ENCODE assay signal across 13 cellular contexts in genomic region chrX:55924574-55924973, GRCh38.
DNase-seq lines count a peak whose midpoint lies in the region; ATAC-seq, FAIRE-seq and TF ChIP-seq lines count a peak whose summit lies in the region.
"Had no signal": no experiment of that assay in that cellular context is flagged by ENCODE, and none has a peak within 500 bp of the region (broad histone marks: within the 10 kb centered on the region; RNA-seq: fewer than 3 reads in every experiment).

No MANE protein-coding gene starts in this region.

- H2AK5ac ChIP-seq in H9 (ENCODE audit: insufficient read length, low read length) (no peak overlapping the region), neuronal stem cell (ENCODE audit: low read depth, low read length) (no peak overlapping the region)

- WGBS in H9 (ENCODE audit: extremely low coverage, insufficient read length, low lambda C conversion rate), result no CpG with 5 or more reads among the region's 6 CpGs
- no CpG with 5 or more reads among the region's 6 CpGs for WGBS in neuronal stem cell (ENCODE audit: extremely low coverage in 2 of 2, insufficient read length in 2 of 2, insufficient replicate concordance in 1 of 2), 2 donors

- H3K4ac ChIP-seq in H9 (ENCODE audit: low read depth, low read length) (no peak overlapping the region), neuronal stem cell (ENCODE audit: low read length) (no peak overlapping the region)

- peaks cover 18% of the 10 kb centered on the region for H3F3A ChIP-seq in MM.1S (ENCODE audit: insufficient read depth, low read length)

- H3K4me1 ChIP-seq in H9 (ENCODE audit: insufficient read depth, low read length) (no peaks in the 10 kb centered on the region), MM.1S (ENCODE audit: low read length) (peaks cover 22% of the 10 kb centered on the region), neuronal stem cell (ENCODE audit: control insufficient read depth in 2 of 2, insufficient read depth in 1 of 2, low read depth in 1 of 2, low read length in 2 of 2) (no peaks in the 10 kb centered on the region)

- H3K79me2 ChIP-seq in H9 (ENCODE audit: insufficient read depth, low read length), result no peaks in the 10 kb centered on the region
- H3K79me2 ChIP-seq in MM.1S (ENCODE audit: low read length), result no peaks in the 10 kb centered on the region

- peaks cover 86% of the 10 kb centered on the region in 2 experiments for H3K9me3 Mint-ChIP-seq in H9

- H3K14ac ChIP-seq in H9 (ENCODE audit: insufficient read depth, low read length) (no peak overlapping the region), neuronal stem cell (ENCODE audit: low read length) (no peak overlapping the region)

- H2AFZ ChIP-seq in H9 (ENCODE audit: low read length), result no peak overlapping the region
- no peak overlapping the region for H2AFZ ChIP-seq in MM.1S (ENCODE audit: low read length)
- H2AFZ ChIP-seq in neuronal stem cell (ENCODE audit: low read length), result no peak overlapping the region

- H2BK12ac ChIP-seq in H9 (ENCODE audit: insufficient read length, low read depth, low read length) (no peak overlapping the region), neuronal stem cell (ENCODE audit: low read length) (no peak overlapping the region)

- H3K18ac ChIP-seq in H9 (ENCODE audit: insufficient read length, low read depth, low read length) (no peak overlapping the region), neuronal stem cell (ENCODE audit: low read length) (no peak overlapping the region)

- H3K4me3 ChIP-seq in MM.1S (ENCODE audit: low read length) (no peak overlapping the region), neuronal stem cell (ENCODE audit: low read length in 2 of 2) (no peak overlapping the region)
- H3K4me3 ChIP-seq: BLaER1 treated with 17β-estradiol and CSF1 and Interleukin-3, amounts not matched to agents 10 nM and 100 nM had no signal

- H3K9me2 ChIP-seq in MM.1S (replicated peaks; ENCODE audit: insufficient read depth, low read length), result no peaks in the 10 kb centered on the region

- TF ChIP-seq CTCF in H9 (conservative IDR thresholded peaks at IDR 0.05) (peak; percentile 27; the same call in 1 of the 3 replicates), MM.1S (IDR thresholded peaks at IDR 0.05; ENCODE audit: low read length) (no peak)

- no peak overlapping the region for H3K23ac ChIP-seq in H9 (ENCODE audit: insufficient read length, low read depth, low read length)
- H3K23ac ChIP-seq in neuronal stem cell (ENCODE audit: low read depth, low read length, poor library complexity), result no peak overlapping the region

- H4K8ac ChIP-seq in H9 (replicated peaks; ENCODE audit: insufficient read length, low read depth, low read length) (no peak overlapping the region), neuronal stem cell (ENCODE audit: low read depth, low read length) (no peak overlapping the region)

- H3K4me1 Mint-ChIP-seq in H9, result no peaks in the 10 kb centered on the region

- H2BK5ac ChIP-seq in H9 (ENCODE audit: insufficient read length, low read length) (no peak overlapping the region), neuronal stem cell (ENCODE audit: low read length) (no peak overlapping the region)

- H3K27ac ChIP-seq in H9 (ENCODE audit: insufficient read length, low read depth, low read length) (no peak overlapping the region), MM.1S (ENCODE audit: low read length) (no peak overlapping the region), neuronal stem cell (replicated peaks; ENCODE audit: low read length) (no peak overlapping the region)
- H3K27ac ChIP-seq: BLaER1 treated with 17β-estradiol and CSF1 and Interleukin-3, amounts not matched to agents 10 nM and 100 nM had no signal

- DNase-seq in ELF-1 (ENCODE audit: low read depth, low spot score) (peak; percentile 41), H9 (peak; percentile 24), MM.1S (peak; percentile 27), midbrain (lab: John Stamatoyannopoulos, UW) (no peak), neuronal stem cell (ENCODE audit: low spot score) (no peak)
- DNase-seq: 8988T; CD4-positive, CD25-positive, alpha-beta regulatory T cell; DMS53; Kasumi-1 had no signal

- FAIRE-seq in islet of Langerhans (lab: Jason Lieb, UNC), result peak; percentile 49
- FAIRE-seq: H54 had no signal

- H2BK120ac ChIP-seq in H9 (ENCODE audit: low read depth, low read length, poor library complexity, severe bottlenecking), result no peak overlapping the region
- H2BK120ac ChIP-seq in neuronal stem cell (ENCODE audit: low read depth, low read length), result no peak overlapping the region

- no peaks in the 10 kb centered on the region for H3K36me3 ChIP-seq in MM.1S (replicated peaks; ENCODE audit: insufficient read depth, low read length)
- H3K36me3 ChIP-seq in neuronal stem cell (replicated peaks in 1 of 2; ENCODE audit: control insufficient read depth in 2 of 2, insufficient read depth in 2 of 2, low read length in 2 of 2), result no peaks in the 10 kb centered on the region
- H3K36me3 ChIP-seq: BLaER1 treated with 17β-estradiol and CSF1 and Interleukin-3, amounts not matched to agents 10 nM and 100 nM had no signal

- H3T11ph ChIP-seq in H9 (ENCODE audit: low read length), result no peak overlapping the region

- H3K27me3 ChIP-seq in H9 (ENCODE audit: insufficient read depth, low read length) (no peaks in the 10 kb centered on the region), MM.1S (replicated peaks; ENCODE audit: insufficient read depth, low read length) (no peaks in the 10 kb centered on the region), neuronal stem cell (ENCODE audit: control insufficient read depth in 3 of 3, insufficient read depth in 3 of 3, low read depth in 1 of 3, low read length in 3 of 3) (no peaks in the 10 kb centered on the region)

- H3K9ac ChIP-seq in H9 (ENCODE audit: extremely low read depth, insufficient read length, low read length), result no peak overlapping the region
- H3K9ac ChIP-seq in MM.1S (ENCODE audit: low read length), result no peak overlapping the region
- H3K9ac ChIP-seq in neuronal stem cell (ENCODE audit: low read depth, low read length, poor library complexity), result no peak overlapping the region
- H3K9ac ChIP-seq: BLaER1 treated with 17β-estradiol and CSF1 and Interleukin-3, amounts not matched to agents 10 nM and 100 nM had no signal

- H3K27me3 Mint-ChIP-seq in H9 (ENCODE audit: low read depth), result no peaks in the 10 kb centered on the region
- H3K27me3 Mint-ChIP-seq: CD4-positive, CD25-positive, alpha-beta regulatory T cell had no signal

- H3K4me3 Mint-ChIP-seq in H9, result no peak overlapping the region

- no peak overlapping the region for H4K5ac ChIP-seq in H9 (ENCODE audit: insufficient read length, low read depth, low read length)

- H4K91ac ChIP-seq in H9 (ENCODE audit: insufficient read length, low read depth, low read length) (no peak overlapping the region), neuronal stem cell (ENCODE audit: low read depth, low read length, poor library complexity) (no peak overlapping the region)

- H3K4me2 ChIP-seq in H9 (ENCODE audit: insufficient read depth, insufficient read length, low read length) (no peak overlapping the region), MM.1S (ENCODE audit: low read depth, low read length) (no peak overlapping the region), neuronal stem cell (ENCODE audit: insufficient read depth, low read length, poor library complexity, severe bottlenecking) (no peak overlapping the region)
- H3K4me2 ChIP-seq: BLaER1 treated with 17β-estradiol and CSF1 and Interleukin-3, amounts not matched to agents 10 nM and 100 nM had no signal

- H3K56ac ChIP-seq in H9 (ENCODE audit: insufficient read length, low read depth, low read length), result no peak overlapping the region

- H3K79me1 ChIP-seq in H9 (ENCODE audit: insufficient read depth, low read depth, low read length, poor library complexity, severe bottlenecking), result no peaks in the 10 kb centered on the region
- H3K79me1 ChIP-seq in neuronal stem cell (ENCODE audit: low read depth, low read length), result no peaks in the 10 kb centered on the region

- no peak overlapping the region for H2BK15ac ChIP-seq in H9 (ENCODE audit: low read depth, low read length)
- no peak overlapping the region for H2BK15ac ChIP-seq in neuronal stem cell (ENCODE audit: low read length)

- peaks cover 18 to 33% (median 32%) of the 10 kb centered on the region in 3 experiments for H3K36me3 Mint-ChIP-seq in H9 (ENCODE audit: insufficient read depth in 1 of 3, low read depth in 3 of 3)
- H3K36me3 Mint-ChIP-seq: CD4-positive, CD25-positive, alpha-beta regulatory T cell had no signal

- H3K23me2 ChIP-seq in H9 (ENCODE audit: insufficient read length, low read depth, low read length, poor library complexity, severe bottlenecking), result no peaks in the 10 kb centered on the region

- no peaks in the 10 kb centered on the region for H4K20me1 ChIP-seq in H9 (ENCODE audit: control insufficient read depth, insufficient read depth, insufficient read length)
- no peaks in the 10 kb centered on the region for H4K20me1 ChIP-seq in MM.1S (ENCODE audit: insufficient read depth, low read length)
- H4K20me1 ChIP-seq: BLaER1 treated with 17β-estradiol and CSF1 and Interleukin-3, amounts not matched to agents 10 nM and 100 nM had no signal

- no peak for ATAC-seq in GM21825 (IDR thresholded peaks at IDR 0.05; ENCODE audit: unreplicated experiment)

- peaks cover 5% of the 10 kb centered on the region for H3K9me3 ChIP-seq in H9 (ENCODE audit: control insufficient read depth, low read depth, low read length)
- no peaks in the 10 kb centered on the region for H3K9me3 ChIP-seq in MM.1S (replicated peaks; ENCODE audit: insufficient read depth, low read length)
- no peaks in the 10 kb centered on the region for H3K9me3 ChIP-seq in neuronal stem cell (replicated peaks in 1 of 2; ENCODE audit: control insufficient read depth in 2 of 2, insufficient read depth in 1 of 2, low read depth in 1 of 2, low read length in 2 of 2)

- no peak overlapping the region for H2BK20ac ChIP-seq in H9 (ENCODE audit: low read depth, low read length, poor library complexity, severe bottlenecking)

- no peak overlapping the region for H3K27ac Mint-ChIP-seq in H9
- H3K27ac Mint-ChIP-seq: CD4-positive, CD25-positive, alpha-beta regulatory T cell had no signal

Comparison
In these comparisons a context has a peak if more than half of its experiments do, and no peak if none do; other contexts are left out.
1. DNase-seq: peak in ELF-1 (single experiment), H9 (single experiment) and MM.1S (single experiment); none in midbrain (single experiment) and neuronal stem cell (single experiment).